8 cellular contexts compared by ENCODE assay signal in genomic region chr1:228139931-228140723, GRCh38. TPM values are rescaled to one million over a fixed set of nuclear protein-coding genes. Genes with fewer than 3 reads are reported as not detected.
DNase-seq lines count a peak whose midpoint lies in the region; ATAC-seq and TF ChIP-seq lines count a peak whose summit lies in the region.

Gene GUK1 (plus strand): TSS chr1:228140279. CDS start chr1:228140303, 24 bp downstream.

- peak; percentile 29; the same call in 1 of the 2 replicates for TF ChIP-seq CTCF in LNCAP (IDR thresholded peaks at IDR 0.05)

- H3K9me3 Mint-ChIP-seq in naive B cell, result peaks cover 0 to 2% (median 0%) of the 10 kb centered on the region in 7 donors
- H3K9me3 Mint-ChIP-seq in stimulated activated memory B cell treated with anti-CD40 and anti-IgM and Interleukin-4, amounts not matched to agents 10 μg/mL and 1 μg/mL and 100 μg/mL, for 72 hours, result no peaks in the 10 kb centered on the region

- H3K27me3 Mint-ChIP-seq in naive B cell, result no peaks in the 10 kb centered on the region
- no peaks in the 10 kb centered on the region for H3K27me3 Mint-ChIP-seq in stimulated activated memory B cell treated with anti-CD40 and anti-IgM and Interleukin-4, amounts not matched to agents 10 μg/mL and 1 μg/mL and 100 μg/mL, for 72 hours

- peaks cover 39 to 66% (median 65%) of the 10 kb centered on the region in 3 donors for H3K4me1 Mint-ChIP-seq in naive B cell
- H3K4me1 Mint-ChIP-seq in stimulated activated memory B cell treated with anti-CD40 and anti-IgM and Interleukin-4, amounts not matched to agents 10 μg/mL and 1 μg/mL and 100 μg/mL, for 72 hours, result peaks cover 63% of the 10 kb centered on the region

- no peaks in the 10 kb centered on the region for H3K36me3 Mint-ChIP-seq in naive B cell
- peaks cover 10% of the 10 kb centered on the region for H3K36me3 Mint-ChIP-seq in stimulated activated memory B cell treated with anti-CD40 and anti-IgM and Interleukin-4, amounts not matched to agents 10 μg/mL and 1 μg/mL and 100 μg/mL, for 72 hours

- peak; percentile 76 to 77 for ATAC-seq in naive B cell (ENCODE audit: low read depth in 2 of 2)
- peak; percentile 98 for ATAC-seq in stimulated activated memory B cell treated with anti-CD40 and anti-IgM and Interleukin-4, amounts not matched to agents 10 μg/mL and 1 μg/mL and 100 μg/mL, for 72 hours

- peak within 1 kb of the TSS; percentile 84 to 98 (median 97) for H3K4me3 Mint-ChIP-seq in naive B cell
- H3K4me3 Mint-ChIP-seq in stimulated activated memory B cell treated with anti-CD40 and anti-IgM and Interleukin-4, amounts not matched to agents 10 μg/mL and 1 μg/mL and 100 μg/mL, for 72 hours, result peak within 1 kb of the TSS; percentile 71

- DNase-seq in EH (ENCODE audit: low read depth), result peak; percentile 100
- peak; percentile 100 for DNase-seq in GOT3 (lab: John Stamatoyannopoulos, UW)
- peak; percentile 100 for DNase-seq in RPMI8226
- DNase-seq in activated T-helper 1 cell treated with anti-CD3 and anti-CD28 coated beads, Interleukin-2, amount 50 U/mL, for 16 hours (ENCODE audit: low read depth in 1 of 2, low spot score in 1 of 2), result peak; percentile 100
- DNase-seq in fibroblast of gingiva (ENCODE audit: low read depth), result peak; percentile 100
- DNase-seq in naive B cell, result peak; percentile 100

- H3K27ac Mint-ChIP-seq in naive B cell, result peak within 1 kb of the TSS; percentile 93 to 100 (median 100)
- H3K27ac Mint-ChIP-seq in stimulated activated memory B cell treated with anti-CD40 and anti-IgM and Interleukin-4, amounts not matched to agents 10 μg/mL and 1 μg/mL and 100 μg/mL, for 72 hours, result peak within 1 kb of the TSS; percentile 58

RNA-seq across cellular contexts. Expression of gene GUK1, which starts in this region (rescaled TPM):
- polyA plus RNA-seq in naive B cell (ENCODE audit: low read depth in 6 of 6), result 100 to 1,000 TPM; 190 to 350 (median 220) TPM

Comparison
In these comparisons a context has a peak if more than half of its experiments do, and no peak if none do; other contexts are left out.
1. Peak in every context shown above with its lines: DNase-seq and ATAC-seq.